Comparison of ENCODE assay signal across 8 cellular contexts in genomic region chr16:49855280-49855821, GRCh38. TPM values are rescaled to one million over a fixed set of nuclear protein-coding genes. Genes with fewer than 3 reads are reported as not detected.
DNase-seq lines count a peak whose midpoint lies in the region; ATAC-seq and TF ChIP-seq lines count a peak whose summit lies in the region.

No MANE protein-coding gene starts in this region.

- H3K4me1 ChIP-seq in esophagus (ENCODE audit: control insufficient read depth in 2 of 2, insufficient read depth in 2 of 2, low read length in 1 of 2) (peaks cover 0 to 3% of the 10 kb centered on the region in 2 donors), mucosa of descending colon (ENCODE audit: low read depth) (peaks cover 30% of the 10 kb centered on the region)

- ATAC-seq in GM18909 (IDR thresholded peaks at IDR 0.05; ENCODE audit: poor library complexity, unreplicated experiment) (peak; percentile 63), HG03159 (IDR thresholded peaks at IDR 0.05; ENCODE audit: unreplicated experiment) (peak; percentile 54), mucosa of descending colon (peak; percentile 82)
- no peak for ATAC-seq in stimulated activated naive CD8-positive, alpha-beta T cell treated with anti-CD3 and anti-CD28 coated beads, Interleukin-15, Interleukin-2, amounts not matched to agents 100 U/mL and 50 U/mL, for 24 hours

- peak overlapping the region; percentile 63 to 89 for H3K27ac ChIP-seq in esophagus (ENCODE audit: low read depth in 2 of 2, low read length in 1 of 2)

- H3K4me3 ChIP-seq in esophagus (ENCODE audit: low read depth in 1 of 2, low read length in 2 of 2) (peak overlapping the region; percentile 67 to 77), mucosa of descending colon (peak overlapping the region; percentile 63)

- DNase-seq in 8988T, result peak; percentile 88
- DNase-seq in NOMO-1 (lab: John Stamatoyannopoulos, UW; ENCODE audit: unreplicated experiment in 2 of 2), result peak; percentile 62 to 81
- peak; percentile 64 for DNase-seq in activated T-cell treated with anti-CD3 and anti-CD28 coated beads, Interleukin-2, amount 50 U/mL, for 1 hour
- peak; percentile 87 to 94 (median 93) for DNase-seq in mucosa of descending colon
- peak; percentile 49 for DNase-seq in stimulated activated naive CD8-positive, alpha-beta T cell treated with anti-CD3 and anti-CD28 coated beads, Interleukin-15, Interleukin-2, amounts not matched to agents 100 U/mL and 50 U/mL, for 24 hours

- intact Hi-C loops in mucosa of descending colon (cut with DNase I, micrococcal nuclease), result no loop called here

- H3K9me3 ChIP-seq in esophagus (ENCODE audit: control insufficient read depth in 2 of 2, insufficient read depth in 1 of 2, low read depth in 1 of 2, low read length in 1 of 2) (no peaks in the 10 kb centered on the region), mucosa of descending colon (no peaks in the 10 kb centered on the region)

- no peaks in the 10 kb centered on the region for H3K27me3 ChIP-seq in esophagus (ENCODE audit: control insufficient read depth in 1 of 2, insufficient read depth in 2 of 2, low read length in 2 of 2)

- H3K36me3 ChIP-seq in esophagus (ENCODE audit: control insufficient read depth in 2 of 2, insufficient read depth in 2 of 2, low read length in 1 of 2) (no peaks in the 10 kb centered on the region), mucosa of descending colon (ENCODE audit: low read depth) (no peaks in the 10 kb centered on the region)

- whole genome bisulfite sequencing in esophagus, 2 donors, result 0 to 1% methylated on average over 27 to 70 of the region's 75 CpGs

- TF ChIP-seq CTCF in mucosa of descending colon (IDR thresholded peaks at IDR 0.05), result no peak

RNA-seq across cellular contexts. Expression of gene ZNF423, which starts 0.6 kb away (rescaled TPM):
- under 1 TPM; 0.53 to 0.67 TPM for polyA plus RNA-seq in esophagus
- total RNA-seq in mucosa of descending colon, result 10 to 100 TPM in 2 of 3 donors, 1 to 10 TPM in 1; 6.7 to 11.6 (median 11.0) TPM
